ENCODE assay signal across 5 cellular contexts in the genomic region with DNA sequence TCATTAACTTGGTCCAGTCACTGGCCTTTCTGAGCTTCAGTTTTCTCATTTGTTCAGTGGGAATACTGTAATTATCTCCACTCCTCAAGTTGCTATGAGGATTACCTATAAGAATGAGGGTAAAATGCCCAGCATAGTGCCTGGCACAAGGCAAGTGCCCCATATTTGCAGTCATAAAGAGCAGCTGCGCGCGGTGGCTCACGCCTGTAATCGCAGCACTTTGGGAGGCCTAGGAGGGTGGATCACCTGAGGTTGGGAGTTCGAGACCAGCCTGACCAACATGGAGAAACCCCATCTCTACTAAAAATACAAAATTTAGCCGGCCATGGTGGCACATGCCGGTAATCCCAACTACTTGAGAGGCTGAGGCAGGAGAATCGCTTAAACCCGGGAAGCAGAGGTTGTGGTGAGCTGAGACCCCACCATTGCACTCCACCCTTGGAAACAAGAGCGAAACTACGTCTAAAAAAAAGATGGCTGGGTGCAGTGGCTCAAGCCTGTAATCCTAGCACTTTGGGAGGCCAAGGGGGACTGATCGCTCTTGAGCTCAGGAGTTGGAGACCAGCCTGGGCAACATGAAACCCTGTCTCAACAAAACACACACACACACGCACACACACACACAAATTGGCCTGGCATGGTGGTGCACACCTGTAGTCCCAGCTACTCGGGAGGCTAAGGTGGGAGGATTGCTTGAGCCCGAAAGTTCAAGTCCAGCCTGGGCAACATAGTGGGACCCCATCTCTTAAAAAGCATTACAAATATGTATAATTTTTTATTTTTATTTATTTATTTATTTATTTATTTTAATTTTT. TPM values are rescaled to one million over a fixed set of nuclear protein-coding genes. Genes with fewer than 3 reads are reported as not detected.
DNase-seq lines count a peak whose midpoint lies in the region; TF ChIP-seq lines count a peak whose summit lies in the region.
"Not testable (repeated sequence)": the region's sequence is repeated elsewhere in the genome, so short reads cannot be mapped to it uniquely, and the experiment has no call there.

No MANE protein-coding gene starts in this region.

- H3K4me1 ChIP-seq in NT2/D1 (ENCODE audit: insufficient read depth, insufficient read length), result not testable (repeated sequence)
- H3K4me1 ChIP-seq in liver (ENCODE audit: control insufficient read depth in 4 of 4, insufficient read depth in 4 of 4, low read length in 3 of 4) (peaks cover 22 to 72% (median 57%) of the 10 kb centered on the region in 4 donors), rectal smooth muscle tissue (ENCODE audit: control insufficient read depth, insufficient read depth, low read length) (peaks cover 13% of the 10 kb centered on the region)

- DNase-seq in NT2/D1 (ENCODE audit: low read depth, low spot score); activated naive CD4-positive, alpha-beta T cell treated with anti-CD3 and anti-CD28 coated beads for 36 hours; epithelial cell of prostate (ENCODE audit: low read depth, low spot score): not testable (repeated sequence)

- H3K4me3 ChIP-seq in NT2/D1 (ENCODE audit: insufficient read length, low read depth) (peak overlapping the region; percentile 78), liver (ENCODE audit: low read depth in 1 of 3, low read length in 3 of 3) (peak overlapping the region; percentile 38 to 80 (median 79)), rectal smooth muscle tissue (ENCODE audit: low read length) (peak overlapping the region; percentile 90)

- not testable (repeated sequence) for H3K9me3 ChIP-seq in NT2/D1 (ENCODE audit: insufficient read depth, low read length); liver (ENCODE audit: control insufficient read depth in 4 of 4, low read length in 3 of 4)

- H3K4me1 Mint-ChIP-seq in activated naive CD4-positive, alpha-beta T cell treated with anti-CD3 and anti-CD28 coated beads for 36 hours (ENCODE audit: low read depth), result peaks cover 15% of the 10 kb centered on the region

- peaks cover 15% of the 10 kb centered on the region for H3K36me3 ChIP-seq in NT2/D1 (ENCODE audit: insufficient read depth, insufficient read length, low read length)
- H3K36me3 ChIP-seq in liver (ENCODE audit: control insufficient read depth in 4 of 4, insufficient read depth in 3 of 4, low read depth in 1 of 4, low read length in 3 of 4); rectal smooth muscle tissue (ENCODE audit: control insufficient read depth, insufficient read depth, low read length): not testable (repeated sequence)

- peaks cover 37% of the 10 kb centered on the region for H3K27me3 Mint-ChIP-seq in activated naive CD4-positive, alpha-beta T cell treated with anti-CD3 and anti-CD28 coated beads for 36 hours (ENCODE audit: low read depth)

- not testable (repeated sequence) for TF ChIP-seq CTCF in liver (IDR thresholded peaks at IDR 0.05; ENCODE audit: low read depth, low read length, missing input control)

- H3K27ac ChIP-seq in epithelial cell of prostate (peak overlapping the region; percentile 96), liver (ENCODE audit: low read depth in 1 of 2, low read length in 2 of 2) (peak overlapping the region; percentile 92 to 95)
- not testable (repeated sequence) for H3K27ac ChIP-seq in rectal smooth muscle tissue (ENCODE audit: low read depth, low read length)

- not testable (repeated sequence) for TF ChIP-seq RAD21 in liver (IDR thresholded peaks at IDR 0.05)

- H3K27me3 ChIP-seq in NT2/D1 (ENCODE audit: insufficient read depth, insufficient read length); liver (ENCODE audit: control insufficient read depth in 4 of 4, insufficient read depth in 4 of 4, low read length in 3 of 4); rectal smooth muscle tissue (ENCODE audit: control insufficient read depth, insufficient read depth, low read length): not testable (repeated sequence)

- not testable (repeated sequence) for H3K27ac Mint-ChIP-seq in activated naive CD4-positive, alpha-beta T cell treated with anti-CD3 and anti-CD28 coated beads for 36 hours

- not testable (repeated sequence) for H3K9me3 Mint-ChIP-seq in activated naive CD4-positive, alpha-beta T cell treated with anti-CD3 and anti-CD28 coated beads for 36 hours

- peak overlapping the region; percentile 59 for H3K4me3 Mint-ChIP-seq in activated naive CD4-positive, alpha-beta T cell treated with anti-CD3 and anti-CD28 coated beads for 36 hours

- CTCF ChIA-PET in activated naive CD4-positive, alpha-beta T cell treated with anti-CD3 and anti-CD28 coated beads for 36 hours (lab: Charles Lee), result interaction anchor here (0.6 to 0.7 kb wide), 2 partner anchors 12 to 147 kb away, joined by 3 read pairs; partner anchors contain the start of gene INO80B

- not testable (repeated sequence) for H3K36me3 Mint-ChIP-seq in activated naive CD4-positive, alpha-beta T cell treated with anti-CD3 and anti-CD28 coated beads for 36 hours (ENCODE audit: low read depth)

- intact Hi-C loops in activated naive CD4-positive, alpha-beta T cell treated with anti-CD3 and anti-CD28 coated beads for 36 hours (cut with micrococcal nuclease), result not testable (repeated sequence)

- H3K9ac ChIP-seq in NT2/D1 (ENCODE audit: insufficient read length, low read depth) (peak overlapping the region; percentile 90), liver (ENCODE audit: low read depth in 1 of 2, low read length in 2 of 2) (peak overlapping the region; percentile 21 to 57)
- not testable (repeated sequence) for H3K9ac ChIP-seq in rectal smooth muscle tissue (ENCODE audit: low read length)

- 82% methylated on average over 16 of the region's 16 CpGs for WGBS in liver

TF ChIP-seq in liver, 16 proteins besides CTCF, POLR2A, EP300 and RAD21:
- TF ChIP-seq TAF1 (conservative IDR thresholded peaks at IDR 0.05), result peak; percentile 39

RNA-seq across cellular contexts. Expression of gene RTKN, which starts 1.0 kb away (rescaled TPM):
- total RNA-seq in activated naive CD4-positive, alpha-beta T cell treated with anti-CD3 and anti-CD28 coated beads for 36 hours, result 1 to 10 TPM in 1 of 2 experiments, under 1 TPM in 1; 0.95 to 1.6 TPM
- 10 to 100 TPM; 27.8 to 98.0 TPM for total RNA-seq in liver
- 10 to 100 TPM; 54.4 to 91.7 TPM for polyA plus RNA-seq in liver

RNA-seq across cellular contexts. Expression of gene INO80B, which starts 12.2 kb away (rescaled TPM):
- total RNA-seq in activated naive CD4-positive, alpha-beta T cell treated with anti-CD3 and anti-CD28 coated beads for 36 hours, result 10 to 100 TPM; 26.5 to 28.3 TPM
- 10 to 100 TPM in 1 of 2 donors, 1 to 10 TPM in 1; 7.0 to 14.8 TPM for total RNA-seq in liver
- 10 to 100 TPM in 1 of 2 donors, 1 to 10 TPM in 1; 2.7 to 14.0 TPM for polyA plus RNA-seq in liver

RNA-seq across cellular contexts. Expression of gene WBP1, which starts 15.5 kb away (rescaled TPM):
- 10 to 100 TPM; 39.4 to 40.0 TPM for total RNA-seq in activated naive CD4-positive, alpha-beta T cell treated with anti-CD3 and anti-CD28 coated beads for 36 hours
- 10 to 100 TPM; 23.5 to 26.2 TPM for total RNA-seq in liver
- 10 to 100 TPM; 19.2 to 45.0 TPM for polyA plus RNA-seq in liver

RNA-seq across cellular contexts. Expression of gene WDR54, which starts 21.2 kb away (rescaled TPM):
- 10 to 100 TPM; 67.2 to 70.8 TPM for total RNA-seq in activated naive CD4-positive, alpha-beta T cell treated with anti-CD3 and anti-CD28 coated beads for 36 hours
- 1 to 10 TPM; 1.7 to 4.2 TPM for total RNA-seq in liver
- polyA plus RNA-seq in liver, result 1 to 10 TPM; 3.0 to 3.2 TPM

RNA-seq across cellular contexts. Expression of gene C2orf81, which starts 21.3 kb away (rescaled TPM):
- 1 to 10 TPM; 2.6 to 3.4 TPM for total RNA-seq in activated naive CD4-positive, alpha-beta T cell treated with anti-CD3 and anti-CD28 coated beads for 36 hours
- under 1 TPM; 0.08 to 0.23 TPM for total RNA-seq in liver
- under 1 TPM; 0.35 to 0.44 TPM for polyA plus RNA-seq in liver

Comparison
In these comparisons a context has a peak if more than half of its experiments do, and no peak if none do; other contexts are left out.
1. RNA of gene RTKN, which starts 1.0 kb away (total RNA-seq): 27.8 to 98.0 TPM in liver; 0.95 to 1.6 TPM in activated naive CD4-positive, alpha-beta T cell treated with anti-CD3 and anti-CD28 coated beads for 36 hours; every median in the first group is over 10 times any median in the second.
2. Peak in every context shown above with its lines, with median percentiles within 50 percentile points of each other: H3K4me3 ChIP-seq.